In genomic region chr1:34818862-34819261, GRCh38 we compare ENCODE assay signal across 1 cellular context.
TF ChIP-seq lines count a peak whose summit lies in the region.

No MANE protein-coding gene starts in this region.

TF ChIP-seq in HEK293, 187 proteins besides CTCF, POLR2A, EP300 and RAD21 (continued from another document):
- TF ChIP-seq, protein P1, sequence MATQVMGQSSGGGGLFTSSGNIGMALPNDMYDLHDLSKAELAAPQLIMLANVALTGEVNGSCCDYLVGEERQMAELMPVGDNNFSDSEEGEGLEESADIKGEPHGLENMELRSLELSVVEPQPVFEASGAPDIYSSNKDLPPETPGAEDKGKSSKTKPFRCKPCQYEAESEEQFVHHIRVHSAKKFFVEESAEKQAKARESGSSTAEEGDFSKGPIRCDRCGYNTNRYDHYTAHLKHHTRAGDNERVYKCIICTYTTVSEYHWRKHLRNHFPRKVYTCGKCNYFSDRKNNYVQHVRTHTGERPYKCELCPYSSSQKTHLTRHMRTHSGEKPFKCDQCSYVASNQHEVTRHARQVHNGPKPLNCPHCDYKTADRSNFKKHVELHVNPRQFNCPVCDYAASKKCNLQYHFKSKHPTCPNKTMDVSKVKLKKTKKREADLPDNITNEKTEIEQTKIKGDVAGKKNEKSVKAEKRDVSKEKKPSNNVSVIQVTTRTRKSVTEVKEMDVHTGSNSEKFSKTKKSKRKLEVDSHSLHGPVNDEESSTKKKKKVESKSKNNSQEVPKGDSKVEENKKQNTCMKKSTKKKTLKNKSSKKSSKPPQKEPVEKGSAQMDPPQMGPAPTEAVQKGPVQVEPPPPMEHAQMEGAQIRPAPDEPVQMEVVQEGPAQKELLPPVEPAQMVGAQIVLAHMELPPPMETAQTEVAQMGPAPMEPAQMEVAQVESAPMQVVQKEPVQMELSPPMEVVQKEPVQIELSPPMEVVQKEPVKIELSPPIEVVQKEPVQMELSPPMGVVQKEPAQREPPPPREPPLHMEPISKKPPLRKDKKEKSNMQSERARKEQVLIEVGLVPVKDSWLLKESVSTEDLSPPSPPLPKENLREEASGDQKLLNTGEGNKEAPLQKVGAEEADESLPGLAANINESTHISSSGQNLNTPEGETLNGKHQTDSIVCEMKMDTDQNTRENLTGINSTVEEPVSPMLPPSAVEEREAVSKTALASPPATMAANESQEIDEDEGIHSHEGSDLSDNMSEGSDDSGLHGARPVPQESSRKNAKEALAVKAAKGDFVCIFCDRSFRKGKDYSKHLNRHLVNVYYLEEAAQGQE (tag by site-specific recombination; IDR thresholded peaks at IDR 0.05): peak; percentile 48; the same call in 1 of the 2 replicates
- 0 out of 2 replicates have a peak, but pooled peaks have one; percentile 39 for TF ChIP-seq ZNF558 (tag by site-specific recombination; IDR thresholded peaks at IDR 0.05)
- TF ChIP-seq ZNF664 (tag by site-specific recombination; IDR thresholded peaks at IDR 0.05): peak; percentile 38; the same call in 1 of the 2 replicates
- TF ChIP-seq ZBTB11 (tag by site-specific recombination; conservative IDR thresholded peaks at IDR 0.05; ENCODE audit: low read depth): peak; percentile 63
- TF ChIP-seq ZNF341 (tag by site-specific recombination; IDR thresholded peaks at IDR 0.05; ENCODE audit: low read depth): 0 out of 2 replicates have a peak, but pooled peaks have one; percentile 19
TF ChIP-seq in HEK293: peak in this region for 21; not testable (repeated sequence) for 166.
